In genomic region chrX:154355094-154355775, GRCh38 we compare ENCODE assay signal across 1 cellular context.
TF ChIP-seq lines count a peak whose summit lies in the region.

No MANE protein-coding gene starts in this region.

TF ChIP-seq in GM12878, 131 proteins besides CTCF, POLR2A, EP300 and RAD21:
- TF ChIP-seq MYC (IDR thresholded peaks at IDR 0.05; ENCODE audit: insufficient read depth, insufficient read length, insufficient replicate concordance, low read length, severe bottlenecking): no peak
- no peak for TF ChIP-seq STAT1 (conservative IDR thresholded peaks at IDR 0.05)
- no peak for TF ChIP-seq CHD2 (IDR thresholded peaks at IDR 0.05; ENCODE audit: borderline replicate concordance, low read depth, low read length)
- TF ChIP-seq SUZ12 (IDR thresholded peaks at IDR 0.05; ENCODE audit: unreplicated experiment): no peak
- TF ChIP-seq USF2 (IDR thresholded peaks at IDR 0.05; ENCODE audit: borderline replicate concordance, low read depth, low read length): no peak
- TF ChIP-seq SMARCA5 (IDR thresholded peaks at IDR 0.05): no peak
- no peak for TF ChIP-seq PAX8 (IDR thresholded peaks at IDR 0.05)
- TF ChIP-seq NR2C1 (IDR thresholded peaks at IDR 0.05): no peak
- TF ChIP-seq STAT3 (IDR thresholded peaks at IDR 0.05; ENCODE audit: low read depth, low read length): no peak
- TF ChIP-seq SP1 (IDR thresholded peaks at IDR 0.05; ENCODE audit: low read depth, low read length): no peak
